ENCODE assay signal across 18 cellular contexts in genomic region chr6:3905853-3906190, GRCh38. TPM values are rescaled to one million over a fixed set of nuclear protein-coding genes. Genes with fewer than 3 reads are reported as not detected.
DNase-seq lines count a peak whose midpoint lies in the region; ATAC-seq and TF ChIP-seq lines count a peak whose summit lies in the region.
"Had no signal": no experiment of that assay in that cellular context is flagged by ENCODE, and none has a peak within 500 bp of the region (broad histone marks: within the 10 kb centered on the region; RNA-seq: fewer than 3 reads in every experiment).

No MANE protein-coding gene starts in this region.

- no peak overlapping the region for H3K4ac ChIP-seq in mesendoderm (ENCODE audit: low read depth, low read length)

- H3K23ac ChIP-seq in mesendoderm (ENCODE audit: low read length): no peak overlapping the region

- H3K27ac ChIP-seq in heart left ventricle (peak overlapping the region in 10 of 12 donors; percentile 19 to 77 (median 44)), endodermal cell (ENCODE audit: low read depth, low read length) (no peak overlapping the region), mesendoderm (ENCODE audit: low read depth, low read length) (no peak overlapping the region), spleen (no peak overlapping the region)
- H3K27ac ChIP-seq: Peyer's patch had no signal

- H3K4me1 Mint-ChIP-seq in endodermal cell (peaks cover 33% of the 10 kb centered on the region), chondrocyte (ENCODE audit: low read depth) (peaks cover 66% of the 10 kb centered on the region)
- H3K4me1 Mint-ChIP-seq: activated CD4-positive, alpha-beta T cell treated with anti-CD3 and anti-CD28 coated beads, Interleukin-2, amount 10 ng/mL, durations not matched to agents 7 days and 5 days had no signal

- no peak overlapping the region for H2AK5ac ChIP-seq in mesendoderm (ENCODE audit: low read length)

- H3K4me1 ChIP-seq in heart left ventricle (peaks cover 0 to 46% (median 5%) of the 10 kb centered on the region in 12 donors), endodermal cell (ENCODE audit: control insufficient read depth, insufficient read depth, low read length) (peaks cover 17% of the 10 kb centered on the region), mesendoderm (ENCODE audit: control insufficient read depth, low read depth, low read length) (peaks cover 7% of the 10 kb centered on the region), spleen (no peaks in the 10 kb centered on the region)

- no peak overlapping the region for H4K5ac ChIP-seq in mesendoderm (ENCODE audit: low read length)

- H3K9me3 Mint-ChIP-seq in endodermal cell: no peaks in the 10 kb centered on the region
- H3K9me3 Mint-ChIP-seq in chondrocyte (ENCODE audit: low read depth): no peaks in the 10 kb centered on the region
- H3K9me3 Mint-ChIP-seq: activated CD4-positive, alpha-beta T cell treated with anti-CD3 and anti-CD28 coated beads, Interleukin-2, amount 10 ng/mL, durations not matched to agents 7 days and 5 days; activated naive CD4-positive, alpha-beta T cell treated with anti-CD3 and anti-CD28 coated beads for 36 hours; CD14-positive monocyte; dendritic cell treated with granulocyte-macrophage colony-stimulating factor and Interleukin-4, amounts not matched to agents 40 ng/mL and 50 ng/mL, for 4 days; mesothelial cell of epicardium; stimulated activated naive CD8-positive, alpha-beta T cell treated with anti-CD3 and anti-CD28 coated beads, Interleukin-15, Interleukin-2, amounts not matched to agents 100 ng/mL and 50 ng/mL, for 24 hours had no signal

- H3K27me3 Mint-ChIP-seq in endodermal cell (ENCODE audit: insufficient read depth) (no peaks in the 10 kb centered on the region), chondrocyte (ENCODE audit: low read depth) (no peaks in the 10 kb centered on the region)

- H3K4me3 ChIP-seq in heart left ventricle (no peak overlapping the region), endodermal cell (ENCODE audit: low read length) (no peak overlapping the region), mesendoderm (ENCODE audit: low read length) (no peak overlapping the region), spleen (no peak overlapping the region)
- H3K4me3 ChIP-seq: Peyer's patch had no signal

- H3K36me3 ChIP-seq in heart left ventricle (no peaks in the 10 kb centered on the region), endodermal cell (ENCODE audit: control insufficient read depth, insufficient read depth, low read length) (no peaks in the 10 kb centered on the region), mesendoderm (ENCODE audit: control insufficient read depth, insufficient read depth, low read length) (no peaks in the 10 kb centered on the region), spleen (no peaks in the 10 kb centered on the region)
- H3K36me3 ChIP-seq: Peyer's patch had no signal

- no peak overlapping the region for H3K4me2 ChIP-seq in mesendoderm (ENCODE audit: low read length)

- peak overlapping the region; percentile 54 for H3K56ac ChIP-seq in mesendoderm (ENCODE audit: low read length)

- ATAC-seq in heart left ventricle (no peak), Right ventricle myocardium inferior (no peak), GM21576 (IDR thresholded peaks at IDR 0.05; ENCODE audit: unreplicated experiment) (no peak)

- no peaks in the 10 kb centered on the region for H3K79me2 ChIP-seq in mesendoderm (ENCODE audit: control insufficient read depth, insufficient read depth, low read length)

- H3K9me3 ChIP-seq in heart left ventricle (no peaks in the 10 kb centered on the region), endodermal cell (ENCODE audit: control insufficient read depth, low read length) (no peaks in the 10 kb centered on the region), spleen (no peaks in the 10 kb centered on the region)
- H3K9me3 ChIP-seq: Peyer's patch had no signal

- H3K27ac Mint-ChIP-seq in endodermal cell (no peak overlapping the region), chondrocyte (ENCODE audit: unreplicated experiment) (no peak overlapping the region)
- H3K27ac Mint-ChIP-seq: activated CD4-positive, alpha-beta T cell treated with anti-CD3 and anti-CD28 coated beads, Interleukin-2, amount 10 ng/mL, durations not matched to agents 7 days and 5 days; activated naive CD4-positive, alpha-beta T cell treated with anti-CD3 and anti-CD28 coated beads for 36 hours; CD14-positive monocyte; dendritic cell treated with granulocyte-macrophage colony-stimulating factor and Interleukin-4, amounts not matched to agents 40 ng/mL and 50 ng/mL, for 4 days; stimulated activated naive CD8-positive, alpha-beta T cell treated with anti-CD3 and anti-CD28 coated beads, Interleukin-15, Interleukin-2, amounts not matched to agents 100 ng/mL and 50 ng/mL, for 24 hours had no signal

- H2BK120ac ChIP-seq in mesendoderm (ENCODE audit: low read depth, low read length): no peak overlapping the region

- 28 to 48% (median 39%) methylated on average over 8 of the region's 8 CpGs for WGBS in heart left ventricle, 4 donors
- 55 to 74% methylated on average over 6 to 8 of the region's 8 CpGs for WGBS in endodermal cell (ENCODE audit: insufficient coverage in 1 of 2, insufficient read length in 1 of 2), 2 experiments
- no CpG with 5 or more reads among the region's 8 CpGs for WGBS in mesendoderm (ENCODE audit: extremely low coverage, insufficient coverage, low lambda C conversion rate)
- 36 to 58% (median 48%) methylated on average over 8 of the region's 8 CpGs for WGBS in spleen, 5 donors

- no peak overlapping the region for H4K8ac ChIP-seq in mesendoderm (ENCODE audit: low read depth, low read length)

- H3K9ac ChIP-seq in endodermal cell (ENCODE audit: extremely low read depth, low read length, poor library complexity, severe bottlenecking): no peak overlapping the region
- H3K9ac ChIP-seq in mesendoderm (ENCODE audit: low read length): no peak overlapping the region

- no peak for TF ChIP-seq POLR2A in heart left ventricle (IDR thresholded peaks at IDR 0.05)
- TF ChIP-seq POLR2A in spleen (IDR thresholded peaks at IDR 0.05): no peak

- no peaks in the 10 kb centered on the region for H3K36me3 Mint-ChIP-seq in endodermal cell (ENCODE audit: low read depth)
- no peaks in the 10 kb centered on the region for H3K36me3 Mint-ChIP-seq in chondrocyte (ENCODE audit: low read depth)
- H3K36me3 Mint-ChIP-seq: CD14-positive monocyte, mesothelial cell of epicardium had no signal

- no peaks in the 10 kb centered on the region for H3K27me3 ChIP-seq in heart left ventricle
- no peaks in the 10 kb centered on the region for H3K27me3 ChIP-seq in endodermal cell (ENCODE audit: control insufficient read depth, insufficient read depth, low read length, poor library complexity, severe bottlenecking)
- H3K27me3 ChIP-seq in mesendoderm (ENCODE audit: insufficient read depth, low read length, poor library complexity): no peaks in the 10 kb centered on the region
- peaks cover 0 to 54% (median 6%) of the 10 kb centered on the region in 7 donors for H3K27me3 ChIP-seq in spleen (replicated peaks in 1 of 7)
- H3K27me3 ChIP-seq: Peyer's patch had no signal

- H3K79me1 ChIP-seq in mesendoderm (ENCODE audit: low read length): no peaks in the 10 kb centered on the region

- H3K4me3 Mint-ChIP-seq in endodermal cell: no peak overlapping the region
- no peak overlapping the region for H3K4me3 Mint-ChIP-seq in chondrocyte (ENCODE audit: unreplicated experiment)
- H3K4me3 Mint-ChIP-seq: activated CD4-positive, alpha-beta T cell treated with anti-CD3 and anti-CD28 coated beads, Interleukin-2, amount 10 ng/mL, durations not matched to agents 7 days and 5 days; activated naive CD4-positive, alpha-beta T cell treated with anti-CD3 and anti-CD28 coated beads for 36 hours; CD14-positive monocyte; dendritic cell treated with granulocyte-macrophage colony-stimulating factor and Interleukin-4, amounts not matched to agents 40 ng/mL and 50 ng/mL, for 4 days; mesothelial cell of epicardium; stimulated activated naive CD8-positive, alpha-beta T cell treated with anti-CD3 and anti-CD28 coated beads, Interleukin-15, Interleukin-2, amounts not matched to agents 100 ng/mL and 50 ng/mL, for 24 hours had no signal

- DNase-seq in heart left ventricle (no peak), Right ventricle myocardium inferior (ENCODE audit: missing footprints) (no peak), endodermal cell (peak; percentile 70), mesendoderm (peak; percentile 31), spleen (peak; percentile 63), chondrocyte (ENCODE audit: low spot score) (no peak), NCI-H1417 treated with DMSO at 0.1 percent for 48 hours (lab: John Stamatoyannopoulos, UW) (no peak)
- DNase-seq: activated CD4-positive, alpha-beta T cell treated with anti-CD3 and anti-CD28 coated beads, Interleukin-2, amount 10 ng/mL, durations not matched to agents 7 days and 5 days; activated naive CD4-positive, alpha-beta T cell treated with anti-CD3 and anti-CD28 coated beads for 36 hours; glutamatergic neuron; GOT3; Karpas-422 had no signal

- TF ChIP-seq CTCF in heart left ventricle (IDR thresholded peaks at IDR 0.05) (no peak), endodermal cell (conservative IDR thresholded peaks at IDR 0.05) (no peak), spleen (IDR thresholded peaks at IDR 0.05 in 8 of 11, conservative IDR thresholded peaks at IDR 0.05 in 3 of 11) (no peak), chondrocyte (IDR thresholded peaks at IDR 0.05) (no peak)

- H3K18ac ChIP-seq in mesendoderm (ENCODE audit: low read length): no peak overlapping the region

- H2BK15ac ChIP-seq in mesendoderm (replicated peaks; ENCODE audit: low read depth): no peak overlapping the region

- no peak overlapping the region for H2BK5ac ChIP-seq in mesendoderm (ENCODE audit: low read length)

- intact Hi-C loops in heart left ventricle (cut with DNase I): no loop called here
- intact Hi-C loops in Right ventricle myocardium inferior (cut with DNase I): no loop called here
- intact Hi-C loops in spleen (cut with DNase I; ENCODE audit: low total_unique reads): no loop called here

RNA-seq across cellular contexts. Expression of gene FAM50B, which starts 56.6 kb away (rescaled TPM):
- total RNA-seq in heart left ventricle (10 to 100 TPM; 13.6 to 29.1 (median 21.5) TPM), Right ventricle myocardium inferior (26.5 TPM), endodermal cell (1 to 10 TPM; 2.8 to 3.7 TPM), spleen (10 to 100 TPM in 2 of 7 donors, 1 to 10 TPM in 5; 7.3 to 11.8 (median 8.4) TPM), chondrocyte (1.0 to 1.8 TPM (median 1.6 TPM) in 3 replicates)
- polyA plus RNA-seq in heart left ventricle (10 to 100 TPM; 11.7 to 23.3 TPM), spleen (10 to 100 TPM in 2 of 3 donors, 1 to 10 TPM in 1; 6.6 to 13.3 (median 11.7) TPM)
- 0.57 TPM for polyA plus RNA-seq in endodermal cell (2013, experiment 1 of 2)
- 0.50 TPM for polyA plus RNA-seq in endodermal cell (2013, experiment 2 of 2)
- polyA plus RNA-seq in mesendoderm (2013, experiment 1 of 2): 2.5 TPM
- polyA plus RNA-seq in mesendoderm (2013, experiment 2 of 2): 2.2 TPM

Comparison
In these comparisons a context has a peak if more than half of its experiments do, and no peak if none do; other contexts are left out.
1. DNase-seq: peak in endodermal cell (single experiment), mesendoderm (single experiment) and spleen (single experiment); none in heart left ventricle (0 of 5), Right ventricle myocardium inferior (single experiment), chondrocyte (single experiment) and NCI-H1417 treated with DMSO at 0.1 percent for 48 hours (single experiment).
2. H3K27ac ChIP-seq: peak in heart left ventricle (10 of 12); none in endodermal cell (single experiment), mesendoderm (single experiment) and spleen (0 of 8).